ENCODE assay signal across 23 cellular contexts in genomic region chr1:231871471-231871870, GRCh38.
"Had no signal": no experiment of that assay in that cellular context is flagged by ENCODE, and none has a peak within 500 bp of the region (broad histone marks: within the 10 kb centered on the region; RNA-seq: fewer than 3 reads in every experiment).

No MANE protein-coding gene starts in this region.

- H3K4me2 ChIP-seq: neural progenitor cell had no signal

- H3K4me3 ChIP-seq: adrenal gland, dorsolateral prefrontal cortex, neural progenitor cell, prostate gland, right atrium auricular region, stomach, vagina had no signal

- DNase-seq: activated CD4-positive, alpha-beta T cell treated with anti-CD3 and anti-CD28 coated beads, Interleukin-2, amount 10 ng/mL, durations not matched to agents 24 days and 14 days; activated CD8-positive, alpha-beta memory T cell treated with anti-CD3 and anti-CD28 coated beads, Interleukin-2, amount 50 U/mL, for 4 hours; activated naive CD4-positive, alpha-beta T cell treated with anti-CD3 and anti-CD28 coated beads for 36 hours; activated T-cell treated with anti-CD3 and anti-CD28 coated beads, Interleukin-2, amount 50 U/mL, for 4 hours; adrenal gland; dorsolateral prefrontal cortex; endodermal cell; foreskin keratinocyte; hypothalamus; kidney; stimulated activated CD4-positive, alpha-beta T cell treated with anti-CD3 and anti-CD28 coated beads, Interleukin-12 subunit alpha, Interleukin-12 subunit beta, amount 100 ng/mL, for 4 hours; stimulated activated CD4-positive, alpha-beta T cell treated with anti-CD3 and anti-CD28 coated beads, Interleukin-2, amount 100 ng/mL, for 24 hours; stomach; T-helper 9 cell; trophoblast cell had no signal

- H3K36me3 ChIP-seq: adrenal gland, neural progenitor cell, prostate gland, right atrium auricular region, vagina had no signal

- H3K27me3 ChIP-seq: adrenal gland, dorsolateral prefrontal cortex, foreskin keratinocyte, neural progenitor cell, right atrium auricular region, stomach, vagina had no signal

- H3K4me1 ChIP-seq: foreskin keratinocyte, prostate gland had no signal

- H3K4me3 Mint-ChIP-seq: activated CD4-positive, alpha-beta T cell treated with anti-CD3 and anti-CD28 coated beads, Interleukin-2, amount 10 ng/mL, durations not matched to agents 24 days and 14 days; activated naive CD4-positive, alpha-beta T cell treated with anti-CD3 and anti-CD28 coated beads for 36 hours; activated T-cell treated with anti-CD3 and anti-CD28 coated beads, Interleukin-2, amount 50 U/mL, for 4 hours; endodermal cell; mesothelial cell of epicardium; neural progenitor cell had no signal

- ATAC-seq: activated T-cell treated with anti-CD3 and anti-CD28 coated beads, Interleukin-2, amount 50 U/mL, for 4 hours; foreskin keratinocyte; left lobe of liver had no signal

- H2AFZ ChIP-seq: neural progenitor cell had no signal

- H3K9ac ChIP-seq: neural progenitor cell had no signal

- H3K27ac ChIP-seq: adrenal gland, dorsolateral prefrontal cortex, epithelial cell of prostate, foreskin keratinocyte, neural progenitor cell, prostate gland, right atrium auricular region, stomach, vagina had no signal

- FAIRE-seq: kidney had no signal

- H3K27ac Mint-ChIP-seq: activated CD4-positive, alpha-beta T cell treated with anti-CD3 and anti-CD28 coated beads, Interleukin-2, amount 10 ng/mL, durations not matched to agents 24 days and 14 days; activated naive CD4-positive, alpha-beta T cell treated with anti-CD3 and anti-CD28 coated beads for 36 hours; endodermal cell; neural progenitor cell had no signal

- H3K27me3 Mint-ChIP-seq: activated CD4-positive, alpha-beta T cell treated with anti-CD3 and anti-CD28 coated beads, Interleukin-2, amount 10 ng/mL, durations not matched to agents 24 days and 14 days; T-cell had no signal

- H3K9me3 ChIP-seq: adrenal gland, prostate gland, vagina had no signal
